ENCODE assay signal across 8 cellular contexts in genomic region chr16:87491522-87492240, GRCh38. TPM values are rescaled to one million over a fixed set of nuclear protein-coding genes. Genes with fewer than 3 reads are reported as not detected.
DNase-seq lines count a peak whose midpoint lies in the region; ATAC-seq and TF ChIP-seq lines count a peak whose summit lies in the region.
"Not testable (repeated sequence)": the region's sequence is repeated elsewhere in the genome, so short reads cannot be mapped to it uniquely, and the experiment has no call there.

No MANE protein-coding gene starts in this region.

- H3K27ac ChIP-seq in C4-2B, result peak overlapping the region; percentile 29; the same call in 1 of the 2 replicates
- not testable (repeated sequence) for H3K27ac ChIP-seq in HUES48 (ENCODE audit: low read depth, low read length); SK-N-SH (ENCODE audit: low read depth in 2 of 2, low read length in 1 of 2); neural progenitor cell

- not testable (repeated sequence) for H3K36me3 ChIP-seq in HUES48 (ENCODE audit: control insufficient read depth, insufficient read depth, low read length); SK-N-SH (replicated peaks in 1 of 2; ENCODE audit: control insufficient read depth in 1 of 2, insufficient read depth in 2 of 2, low read length in 1 of 2); iPS-15b (ENCODE audit: control insufficient read depth, insufficient read depth, low read length); neural progenitor cell

- H3F3A ChIP-seq in SK-N-SH (replicated peaks; ENCODE audit: insufficient read depth), result not testable (repeated sequence)
- H3F3A ChIP-seq in neural progenitor cell (ENCODE audit: low read depth), result peaks cover 21% of the 10 kb centered on the region

- H3K4me3 ChIP-seq in HUES48 (ENCODE audit: low read depth, low read length), result peak overlapping the region; percentile 64
- peak overlapping the region; percentile 59 to 64 for H3K4me3 ChIP-seq in SK-N-SH (ENCODE audit: low read depth in 2 of 2, low read length in 1 of 2)
- peak overlapping the region; percentile 53 for H3K4me3 ChIP-seq in iPS-15b (ENCODE audit: low read depth, low read length)
- H3K4me3 ChIP-seq in neural progenitor cell, result peak overlapping the region; percentile 61

- WGBS in SK-N-SH (ENCODE audit: low lambda C conversion rate), result 7% methylated on average over 33 of the region's 67 CpGs

- peaks cover 41% of the 10 kb centered on the region for H3K4me1 Mint-ChIP-seq in neural progenitor cell

- peak; percentile 47 for DNase-seq in SK-N-SH
- peak; percentile 16 for DNase-seq in activated naive CD4-positive, alpha-beta T cell treated with Interleukin-2 at 50 U/mL for 16 hours
- DNase-seq in effector CD4-positive, alpha-beta T cell, result peak; percentile 7
- peak; percentile 51 for DNase-seq in neural progenitor cell (ENCODE audit: low spot score)
- DNase-seq in stimulated activated naive CD8-positive, alpha-beta T cell treated with anti-CD3 and anti-CD28 coated beads, Interleukin-15, Interleukin-2, amounts not matched to agents 100 U/mL and 50 U/mL, for 24 hours, result peak; percentile 29

- CTCF ChIA-PET in SK-N-SH (lab: Yijun Ruan, JAX), result interaction anchor here (0.6 to 2.4 kb wide), 7 partner anchors 18 to 98 kb away, joined by 3 to 10 read pairs (median 5); no protein-coding TSS in a partner anchor

- POLR2A ChIA-PET in SK-N-SH (lab: Yijun Ruan, JAX), result interaction anchor here (0.6 to 1.1 kb wide), 4 partner anchors 17 to 48 kb away, joined by 3 read pairs; no protein-coding TSS in a partner anchor

- H3K9ac ChIP-seq in HUES48 (ENCODE audit: low read depth, low read length); iPS-15b (ENCODE audit: low read depth, low read length); neural progenitor cell: not testable (repeated sequence)
- H3K9ac ChIP-seq in SK-N-SH, result peak overlapping the region; percentile 48; the same call in 1 of the 2 replicates

- peak overlapping the region; percentile 87 for H3K4me3 Mint-ChIP-seq in neural progenitor cell

- H3K4me2 ChIP-seq in SK-N-SH (peak overlapping the region; percentile 82), neural progenitor cell (peak overlapping the region; percentile 72)

- not testable (repeated sequence) for ATAC-seq in stimulated activated naive CD8-positive, alpha-beta T cell treated with anti-CD3 and anti-CD28 coated beads, Interleukin-15, Interleukin-2, amounts not matched to agents 100 U/mL and 50 U/mL, for 24 hours

- not testable (repeated sequence) for H3K9me2 ChIP-seq in SK-N-SH

- peak; percentile 35 for TF ChIP-seq RAD21 in SK-N-SH (IDR thresholded peaks at IDR 0.05; ENCODE audit: low read length)

- H3K79me2 ChIP-seq in SK-N-SH (ENCODE audit: insufficient read depth) (peaks cover 52% of the 10 kb centered on the region), neural progenitor cell (ENCODE audit: low read depth) (peaks cover 53% of the 10 kb centered on the region)

- H3K9me3 Mint-ChIP-seq in neural progenitor cell, result not testable (repeated sequence)

- not testable (repeated sequence) for H2AFZ ChIP-seq in SK-N-SH (ENCODE audit: low read depth); neural progenitor cell (replicated peaks)

- peaks cover 52% of the 10 kb centered on the region for H4K20me1 ChIP-seq in SK-N-SH (ENCODE audit: insufficient read depth)
- peaks cover 53% of the 10 kb centered on the region for H4K20me1 ChIP-seq in neural progenitor cell (ENCODE audit: low read depth)

- not testable (repeated sequence) for H3K36me3 Mint-ChIP-seq in neural progenitor cell

- H3K4me1 ChIP-seq in HUES48 (ENCODE audit: control insufficient read depth, insufficient read depth, low read length), result peaks cover 24% of the 10 kb centered on the region
- H3K4me1 ChIP-seq in SK-N-SH (ENCODE audit: control insufficient read depth in 1 of 2, insufficient read depth in 2 of 2, low read depth in 1 of 2, low read length in 1 of 2), result peaks cover 15 to 40% of the 10 kb centered on the region in 2 experiments
- not testable (repeated sequence) for H3K4me1 ChIP-seq in iPS-15b (ENCODE audit: control insufficient read depth, insufficient read depth, low read length)
- peaks cover 27% of the 10 kb centered on the region for H3K4me1 ChIP-seq in neural progenitor cell

- H3K27me3 Mint-ChIP-seq in neural progenitor cell (ENCODE audit: insufficient read depth, low read depth), result not testable (repeated sequence)

- H3K9me3 ChIP-seq in HUES48 (ENCODE audit: control insufficient read depth, insufficient read depth, low read length); SK-N-SH; iPS-15b (ENCODE audit: control insufficient read depth, insufficient read depth, low read length); neural progenitor cell (ENCODE audit: low read depth): not testable (repeated sequence)

- H3K27ac Mint-ChIP-seq in neural progenitor cell, result not testable (repeated sequence)

- H3K27me3 ChIP-seq in HUES48 (ENCODE audit: control insufficient read depth, insufficient read depth, low read length); SK-N-SH (ENCODE audit: insufficient read depth); iPS-15b (ENCODE audit: control insufficient read depth, insufficient read depth, low read length): not testable (repeated sequence)
- peaks cover 13% of the 10 kb centered on the region for H3K27me3 ChIP-seq in neural progenitor cell

- TF ChIP-seq EP300 in SK-N-SH (IDR thresholded peaks at IDR 0.05; ENCODE audit: borderline replicate concordance in 1 of 2, low read depth in 1 of 2, low read length in 1 of 2), result not testable (repeated sequence)

- TF ChIP-seq CTCF in C4-2B (conservative IDR thresholded peaks at IDR 0.05); SK-N-SH (IDR thresholded peaks at IDR 0.05); neural progenitor cell (IDR thresholded peaks at IDR 0.05): not testable (repeated sequence)

TF ChIP-seq in SK-N-SH, 30 proteins besides CTCF, POLR2A, EP300 and RAD21:
- peak; percentile 27; the same call in 1 of the 2 replicates for TF ChIP-seq MAX (IDR thresholded peaks at IDR 0.05; ENCODE audit: low read depth)

RNA-seq across cellular contexts. Expression of gene ZCCHC14, which starts 1.1 kb away (rescaled TPM):
- polyA plus RNA-seq in SK-N-SH (2012; rRNA removed), result 5.6 and 5.7 TPM in 2 replicates
- 5.4 and 5.9 TPM in 2 replicates for polyA plus RNA-seq in SK-N-SH (2012; cell fraction: cytosol; rRNA removed)
- polyA plus RNA-seq in SK-N-SH (2012; cell fraction: nucleus; rRNA removed), result 22.8 and 27.5 TPM in 2 replicates
- total RNA-seq in neural progenitor cell (ENCODE audit: low replicate concordance), result 10.3 and 11.7 TPM in 2 replicates
